ENCODE assay signal across 8 cellular contexts in the genomic region with DNA sequence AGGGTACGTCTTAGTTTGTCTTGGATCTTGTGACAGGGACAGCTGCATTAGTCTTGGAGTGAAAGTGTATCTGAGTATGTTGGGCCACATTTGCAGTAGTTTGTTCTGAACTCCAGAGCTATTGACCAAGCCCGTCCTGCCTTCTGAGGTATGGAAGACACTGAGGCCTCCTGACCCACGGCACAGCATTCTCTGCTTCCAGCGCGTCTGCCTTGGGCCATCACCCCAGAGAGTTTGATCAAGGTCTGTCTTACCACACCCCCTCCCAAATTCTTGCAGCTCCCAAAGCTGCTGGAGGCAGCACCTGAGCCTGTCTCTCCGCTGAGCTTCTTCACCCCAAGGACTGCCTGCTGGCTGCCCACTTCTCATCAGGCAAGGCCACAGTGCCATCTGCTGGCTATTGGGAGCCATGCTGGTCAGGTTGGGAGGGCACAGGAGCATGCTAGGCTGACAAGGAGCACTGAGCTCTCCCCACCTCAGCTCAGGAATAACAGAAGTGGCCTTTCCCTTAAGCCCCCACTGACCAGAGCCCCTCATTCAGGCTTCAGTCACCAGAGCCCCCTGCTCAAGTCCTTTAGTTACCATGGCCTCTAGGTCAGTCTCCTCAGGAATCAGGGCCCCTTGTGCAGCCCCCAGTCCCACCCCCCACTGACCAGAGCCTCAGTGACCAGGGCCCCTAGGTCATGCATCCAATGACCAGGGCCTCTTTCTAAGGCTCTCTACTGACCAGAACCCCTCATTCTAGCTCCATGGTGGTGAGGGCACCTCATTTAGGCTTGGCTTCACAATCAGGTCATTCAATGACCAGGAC. TPM values are rescaled to one million over a fixed set of nuclear protein-coding genes. Genes with fewer than 3 reads are reported as not detected.
DNase-seq lines count a peak whose midpoint lies in the region; ATAC-seq and TF ChIP-seq lines count a peak whose summit lies in the region.

No MANE protein-coding gene starts in this region.

- H3K4me3 ChIP-seq in fibroblast of villous mesenchyme (ENCODE audit: low read depth, low read length) (no peak overlapping the region), suprapubic skin (no peak overlapping the region)

- WGBS in suprapubic skin: 36% methylated on average over 3 of the region's 6 CpGs

- ATAC-seq in GM21381 (IDR thresholded peaks at IDR 0.05; ENCODE audit: unreplicated experiment): peak; percentile 93

- H3K4me1 ChIP-seq in suprapubic skin: no peaks in the 10 kb centered on the region

- no peak overlapping the region for H3K27ac ChIP-seq in suprapubic skin

- no peaks in the 10 kb centered on the region for H3K27me3 ChIP-seq in suprapubic skin

- peak; percentile 96 for TF ChIP-seq CTCF in fibroblast of villous mesenchyme (IDR thresholded peaks at IDR 0.05; ENCODE audit: insufficient read depth, low read depth, low read length)
- TF ChIP-seq CTCF in suprapubic skin (IDR thresholded peaks at IDR 0.05): peak; percentile 57 to 88

- TF ChIP-seq POLR2A in suprapubic skin (IDR thresholded peaks at IDR 0.05): no peak

- TF ChIP-seq EP300 in suprapubic skin (IDR thresholded peaks at IDR 0.05): no peak

- no peaks in the 10 kb centered on the region for H3K36me3 ChIP-seq in suprapubic skin

- peak; percentile 32 for DNase-seq in DMS153 (lab: John Stamatoyannopoulos, UW)
- peak; percentile 79 for DNase-seq in HuH-7 (ENCODE audit: low spot score)
- DNase-seq in activated T-helper 1 cell treated with anti-CD3 and anti-CD28 coated beads, Interleukin-2, amount 50 U/mL, for 16 hours (ENCODE audit: low read depth in 1 of 2, low spot score in 1 of 2): peak; percentile 38 to 44
- DNase-seq in fibroblast of villous mesenchyme (ENCODE audit: low read depth): peak; percentile 79
- peak; percentile 77 for DNase-seq in occipital lobe (lab: John Stamatoyannopoulos, UW)
- DNase-seq in suprapubic skin (ENCODE audit: low spot score in 2 of 2): peak in 1 of 2 donors; percentile 82

- H3K9me3 ChIP-seq in suprapubic skin: no peaks in the 10 kb centered on the region

TF ChIP-seq in PFSK-1, 5 proteins besides CTCF, POLR2A, EP300 and RAD21:
- no peak for TF ChIP-seq REST (IDR thresholded peaks at IDR 0.05; ENCODE audit: insufficient read depth in 1 of 2, low read depth in 2 of 2, low read length in 2 of 2)
- no peak for TF ChIP-seq TAF1 (IDR thresholded peaks at IDR 0.05; ENCODE audit: borderline replicate concordance, insufficient read depth, low read length)
- no peak for TF ChIP-seq SIN3A (IDR thresholded peaks at IDR 0.05; ENCODE audit: borderline replicate concordance, insufficient read depth, low read length)
- peak; percentile 26 for TF ChIP-seq FOXP2 (optimal IDR thresholded peaks at IDR 0.05; ENCODE audit: borderline replicate concordance, extremely low read depth, extremely low read length, insufficient read depth)

RNA-seq across cellular contexts. Expression of gene SMPD1, which starts 27.2 kb away (rescaled TPM):
- polyA plus RNA-seq in PFSK-1 (2012; ENCODE audit: insufficient read length, low read depth): 23.7 TPM
- 35.0 and 37.7 TPM in 2 replicates for total RNA-seq in fibroblast of villous mesenchyme
- total RNA-seq in occipital lobe: 8.1 TPM
- total RNA-seq in suprapubic skin: 10 to 100 TPM; 25.0 to 45.5 (median 40.8) TPM

RNA-seq across cellular contexts. Expression of gene CAVIN3, which starts 42.8 kb away (rescaled TPM):
- polyA plus RNA-seq in PFSK-1 (2012; ENCODE audit: insufficient read length, low read depth): 1.5 TPM
- total RNA-seq in fibroblast of villous mesenchyme: 142 and 374 TPM in 2 replicates
- 2.5 TPM for total RNA-seq in occipital lobe
- 10 to 100 TPM; 28.1 to 51.6 (median 36.7) TPM for total RNA-seq in suprapubic skin

RNA-seq across cellular contexts. Expression of gene APBB1, which starts 55.8 kb away (rescaled TPM):
- polyA plus RNA-seq in PFSK-1 (2012; ENCODE audit: insufficient read length, low read depth): 41.1 TPM
- total RNA-seq in fibroblast of villous mesenchyme (35.4 and 42.2 TPM in 2 replicates), occipital lobe (266 TPM), suprapubic skin (10 to 100 TPM; 15.8 to 26.2 (median 17.2) TPM)
